Comparison of ENCODE assay signal across 9 cellular contexts in genomic region chr19:49812452-49812996, GRCh38. TPM values are rescaled to one million over a fixed set of nuclear protein-coding genes. Genes with fewer than 3 reads are reported as not detected.
A peak's percentile ranks its signal among the peaks of the same experiment; 100 is the strongest.
DNase-seq lines count a peak whose midpoint lies in the region; ATAC-seq and TF ChIP-seq lines count a peak whose summit lies in the region.
"Had no signal": no experiment of that assay in that cellular context is flagged by ENCODE, and none has a peak within 500 bp of the region (broad histone marks: within the 10 kb centered on the region; RNA-seq: fewer than 3 reads in every experiment).

No MANE protein-coding gene starts in this region.

- DNase-seq in HFF-Myc (ENCODE audit: extremely low read depth, low read depth), result no peak
- no peak for DNase-seq in activated T-cell treated with anti-CD3 and anti-CD28 coated beads, Interleukin-2, amount 50 U/mL, for 24 hours
- DNase-seq in hepatocyte (ENCODE audit: low spot score), result no peak
- no peak for DNase-seq in smooth muscle cell (lab: John Stamatoyannopoulos, UW; ENCODE audit: unreplicated experiment)
- no peak for DNase-seq in LoVo (ENCODE audit: low spot score)
- DNase-seq in KG1 (lab: John Stamatoyannopoulos, UW), result no peak
- DNase-seq: activated effector memory CD4-positive, alpha-beta T cell treated with anti-CD3 and anti-CD28 coated beads, Interleukin-2, amount 50 U/mL, for 16 hours had no signal

- H2AFZ ChIP-seq in hepatocyte (peak overlapping the region; percentile 51), smooth muscle cell (ENCODE audit: low read depth) (peak overlapping the region; percentile 78)

- peak overlapping the region; percentile 89 for H3K4me3 Mint-ChIP-seq in activated T-cell treated with anti-CD3 and anti-CD28 coated beads, Interleukin-2, amount 50 U/mL, for 24 hours

- no peak for TF ChIP-seq CTCF in HFF-Myc (IDR thresholded peaks at IDR 0.05; ENCODE audit: low read depth, low read length, missing control alignments)
- no peak for TF ChIP-seq CTCF in hepatocyte (IDR thresholded peaks at IDR 0.05; ENCODE audit: poor library complexity)
- TF ChIP-seq CTCF in smooth muscle cell (IDR thresholded peaks at IDR 0.05; ENCODE audit: borderline replicate concordance, insufficient read depth, poor library complexity, severe bottlenecking), result no peak

- H3K4me3 ChIP-seq in HFF-Myc (replicated peaks; ENCODE audit: low read depth, low read length), result peak overlapping the region; percentile 56
- H3K4me3 ChIP-seq in hepatocyte, result peak overlapping the region; percentile 49
- H3K4me3 ChIP-seq in smooth muscle cell, result peak overlapping the region; percentile 82

- H3K36me3 Mint-ChIP-seq in activated T-cell treated with anti-CD3 and anti-CD28 coated beads, Interleukin-2, amount 50 U/mL, for 24 hours (ENCODE audit: low read depth), result peaks cover 15% of the 10 kb centered on the region

- H3K9me2 ChIP-seq in hepatocyte (replicated peaks; ENCODE audit: insufficient read depth), result no peaks in the 10 kb centered on the region

- H4K20me1 ChIP-seq in hepatocyte (ENCODE audit: insufficient read depth, poor library complexity, severe bottlenecking), result no peaks in the 10 kb centered on the region
- no peaks in the 10 kb centered on the region for H4K20me1 ChIP-seq in smooth muscle cell (ENCODE audit: low read depth)

- H3K4me2 ChIP-seq in hepatocyte, result peak overlapping the region; percentile 86
- H3K4me2 ChIP-seq in smooth muscle cell, result peak overlapping the region; percentile 96

- no peaks in the 10 kb centered on the region for H3K27me3 Mint-ChIP-seq in activated T-cell treated with anti-CD3 and anti-CD28 coated beads, Interleukin-2, amount 50 U/mL, for 24 hours

- H3K4me1 ChIP-seq in hepatocyte (ENCODE audit: insufficient read depth), result peaks cover 11% of the 10 kb centered on the region
- peaks cover 16% of the 10 kb centered on the region for H3K4me1 ChIP-seq in smooth muscle cell (ENCODE audit: low read depth)

- H3K27ac ChIP-seq in hepatocyte (peak overlapping the region; percentile 89), smooth muscle cell (ENCODE audit: low read depth) (peak overlapping the region; percentile 94)

- peak overlapping the region; percentile 97 for H3K9ac ChIP-seq in smooth muscle cell (ENCODE audit: low read depth)

- peaks cover 52% of the 10 kb centered on the region for H3K4me1 Mint-ChIP-seq in activated T-cell treated with anti-CD3 and anti-CD28 coated beads, Interleukin-2, amount 50 U/mL, for 24 hours (ENCODE audit: low read depth)

- no peaks in the 10 kb centered on the region for H3K79me2 ChIP-seq in hepatocyte
- H3K79me2 ChIP-seq in smooth muscle cell (ENCODE audit: low read depth), result no peaks in the 10 kb centered on the region

- H3K9me3 Mint-ChIP-seq in activated T-cell treated with anti-CD3 and anti-CD28 coated beads, Interleukin-2, amount 50 U/mL, for 24 hours, result no peaks in the 10 kb centered on the region

- H3K9me3 ChIP-seq in hepatocyte (ENCODE audit: low read depth), result no peaks in the 10 kb centered on the region
- H3K9me3 ChIP-seq in smooth muscle cell (replicated peaks; ENCODE audit: low read depth), result no peaks in the 10 kb centered on the region

- H3K36me3 ChIP-seq in hepatocyte (replicated peaks; ENCODE audit: insufficient read depth, low read depth) (no peaks in the 10 kb centered on the region), smooth muscle cell (ENCODE audit: low read depth) (no peaks in the 10 kb centered on the region)

- peaks cover 20% of the 10 kb centered on the region for H3F3A ChIP-seq in smooth muscle cell (ENCODE audit: low read depth)

- H3K27ac Mint-ChIP-seq in activated T-cell treated with anti-CD3 and anti-CD28 coated beads, Interleukin-2, amount 50 U/mL, for 24 hours, result peak overlapping the region; percentile 98

- H3K27me3 ChIP-seq in hepatocyte (no peaks in the 10 kb centered on the region), smooth muscle cell (ENCODE audit: low read depth) (no peaks in the 10 kb centered on the region)

- WGBS in hepatocyte (ENCODE audit: low lambda C conversion rate, missing lambda C conversion rate), result 76% methylated on average over 8 of the region's 11 CpGs
- WGBS in smooth muscle cell (ENCODE audit: low lambda C conversion rate), result 60% methylated on average over 11 of the region's 11 CpGs

- no peak for ATAC-seq in GM18520 (IDR thresholded peaks at IDR 0.05; ENCODE audit: unreplicated experiment)
- ATAC-seq in HG03565 (IDR thresholded peaks at IDR 0.05; ENCODE audit: unreplicated experiment), result no peak

RNA-seq across cellular contexts. Expression of gene FUZ, which starts 0.6 kb away (rescaled TPM):
- total RNA-seq in hepatocyte (19.5 and 20.5 TPM in 2 replicates), smooth muscle cell (6.9 and 16.2 TPM in 2 replicates)
- polyA plus RNA-seq in hepatocyte (20.4 and 24.2 TPM in 2 replicates), smooth muscle cell (18.3 and 19.8 TPM in 2 replicates)

RNA-seq across cellular contexts. Expression of gene MED25, which starts 5.6 kb away (rescaled TPM):
- total RNA-seq in hepatocyte (23.0 and 29.6 TPM in 2 replicates), smooth muscle cell (16.9 and 20.4 TPM in 2 replicates)
- polyA plus RNA-seq in hepatocyte (83.9 and 100 TPM in 2 replicates), smooth muscle cell (34.1 and 36.4 TPM in 2 replicates)

RNA-seq across cellular contexts. Expression of gene PTOV1, which starts 38.4 kb away (rescaled TPM):
- total RNA-seq in hepatocyte, result 76.4 and 114 TPM in 2 replicates
- 294 and 305 TPM in 2 replicates for polyA plus RNA-seq in hepatocyte
- 49.0 and 81.0 TPM in 2 replicates for total RNA-seq in smooth muscle cell
- 256 and 266 TPM in 2 replicates for polyA plus RNA-seq in smooth muscle cell

RNA-seq across cellular contexts. Expression of gene AP2A1, which starts 45.7 kb away (rescaled TPM):
- 59.3 and 64.8 TPM in 2 replicates for total RNA-seq in hepatocyte
- polyA plus RNA-seq in hepatocyte, result 60.4 and 62.1 TPM in 2 replicates
- total RNA-seq in smooth muscle cell, result 55.8 and 57.7 TPM in 2 replicates
- 57.8 and 65.2 TPM in 2 replicates for polyA plus RNA-seq in smooth muscle cell

RNA-seq across cellular contexts. Expression of gene TSKS, which starts 49.4 kb away (rescaled TPM):
- total RNA-seq in hepatocyte (not detected in 2 replicates), smooth muscle cell (not detected in 2 replicates)
- polyA plus RNA-seq in hepatocyte (not detected in 2 replicates), smooth muscle cell (not detected in 2 replicates)
